ENCODE assay signal across 22 cellular contexts in the genomic region with DNA sequence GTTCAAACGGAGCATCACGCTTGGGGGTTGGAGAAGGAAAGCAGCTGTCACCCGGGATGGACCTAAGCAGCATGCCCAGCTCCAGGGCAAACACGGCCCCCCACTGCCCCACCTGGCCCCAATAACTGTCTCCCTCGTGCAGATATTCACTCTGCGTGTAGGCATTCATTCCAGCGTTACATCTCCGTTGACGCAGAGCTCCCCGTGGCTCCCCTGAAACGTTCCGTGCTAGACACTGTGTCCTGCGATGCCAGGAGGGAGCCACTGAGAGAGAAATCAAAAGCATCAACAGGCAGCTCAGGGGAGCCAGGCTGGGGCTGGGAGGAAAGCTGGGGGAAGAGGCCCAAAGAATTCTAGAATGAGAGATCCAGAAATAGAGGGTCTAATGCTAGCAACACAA. TPM values are rescaled to one million over a fixed set of nuclear protein-coding genes. Genes with fewer than 3 reads are reported as not detected.
DNase-seq lines count a peak whose midpoint lies in the region; ATAC-seq and TF ChIP-seq lines count a peak whose summit lies in the region.
"Had no signal": no experiment of that assay in that cellular context is flagged by ENCODE, and none has a peak within 500 bp of the region (broad histone marks: within the 10 kb centered on the region; RNA-seq: fewer than 3 reads in every experiment).

No MANE protein-coding gene starts in this region.

- no peak overlapping the region for H3K18ac ChIP-seq in mesenchymal stem cell (ENCODE audit: low read depth in 1 of 2, low read length in 2 of 2)

- H3K9me2 ChIP-seq in MM.1S (replicated peaks; ENCODE audit: insufficient read depth, low read length): no peaks in the 10 kb centered on the region

- H3K27me3 ChIP-seq in MM.1S (replicated peaks; ENCODE audit: insufficient read depth, low read length): no peaks in the 10 kb centered on the region
- peaks cover 0 to 4% of the 10 kb centered on the region in 2 experiments for H3K27me3 ChIP-seq in mesenchymal stem cell (ENCODE audit: control insufficient read depth in 1 of 2, insufficient read depth in 1 of 2, low read length in 2 of 2)
- no peaks in the 10 kb centered on the region for H3K27me3 ChIP-seq in heart right ventricle
- H3K27me3 ChIP-seq: BE2C had no signal

- H3K4me2 ChIP-seq in MM.1S (ENCODE audit: low read depth, low read length) (peak overlapping the region; percentile 52; the same call in 1 of the 2 replicates), mesenchymal stem cell (ENCODE audit: low read length, poor library complexity, severe bottlenecking) (no peak overlapping the region)
- H3K4me2 ChIP-seq: A549 had no signal

- H3K9ac ChIP-seq in MM.1S (ENCODE audit: low read length) (no peak overlapping the region), mesenchymal stem cell (ENCODE audit: low read length) (no peak overlapping the region)

- no peak overlapping the region for H3K27ac Mint-ChIP-seq in activated T-helper 17 cell treated with anti-CD3 and anti-CD28 coated beads, Interleukin-2, amount 50 U/mL, for 72 hours

- H3K27me3 Mint-ChIP-seq in activated T-helper 17 cell treated with anti-CD3 and anti-CD28 coated beads, Interleukin-2, amount 50 U/mL, for 72 hours: peaks cover 5% of the 10 kb centered on the region

- no peak overlapping the region for H3K4ac ChIP-seq in mesenchymal stem cell (ENCODE audit: low read depth in 1 of 2, low read length in 2 of 2)

- no peaks in the 10 kb centered on the region for H3K9me3 Mint-ChIP-seq in activated T-helper 17 cell treated with anti-CD3 and anti-CD28 coated beads, Interleukin-2, amount 50 U/mL, for 72 hours

- ATAC-seq in heart right ventricle: no peak
- no peak for ATAC-seq in activated T-helper 17 cell treated with anti-CD3 and anti-CD28 coated beads, Interleukin-2, amount 50 U/mL, for 72 hours (replicated peaks)
- ATAC-seq: A549, HCT116, Right ventricle myocardium inferior had no signal

- TF ChIP-seq CTCF in MM.1S (IDR thresholded peaks at IDR 0.05; ENCODE audit: low read length) (no peak), heart right ventricle (IDR thresholded peaks at IDR 0.05) (no peak)

- H3K14ac ChIP-seq in mesenchymal stem cell (ENCODE audit: low read length in 2 of 2): no peak overlapping the region

- intact Hi-C loops in heart right ventricle (cut with DNase I): no loop called here

- H3K36me3 ChIP-seq in MM.1S (replicated peaks; ENCODE audit: insufficient read depth, low read length): no peaks in the 10 kb centered on the region
- H3K36me3 ChIP-seq in mesenchymal stem cell (ENCODE audit: control insufficient read depth in 1 of 2, insufficient read depth in 2 of 2, low read depth in 1 of 2, low read length in 2 of 2): no peaks in the 10 kb centered on the region
- no peaks in the 10 kb centered on the region for H3K36me3 ChIP-seq in heart right ventricle
- H3K36me3 ChIP-seq: BE2C had no signal

- no peak overlapping the region for H4K8ac ChIP-seq in mesenchymal stem cell (ENCODE audit: low read length)

- H3K4me1 Mint-ChIP-seq in activated T-helper 17 cell treated with anti-CD3 and anti-CD28 coated beads, Interleukin-2, amount 50 U/mL, for 72 hours: no peaks in the 10 kb centered on the region

- no peak overlapping the region for H2BK5ac ChIP-seq in mesenchymal stem cell (ENCODE audit: low read depth, low read length, poor library complexity, severe bottlenecking)

- H3K4me3 ChIP-seq in MM.1S (ENCODE audit: low read length): no peak overlapping the region
- H3K4me3 ChIP-seq in mesenchymal stem cell (ENCODE audit: insufficient read depth in 1 of 2, low read depth in 1 of 2, low read length in 2 of 2): no peak overlapping the region
- H3K4me3 ChIP-seq in heart right ventricle: no peak overlapping the region
- H3K4me3 ChIP-seq: A549 had no signal

- H4K20me1 ChIP-seq in MM.1S (ENCODE audit: insufficient read depth, low read length): no peaks in the 10 kb centered on the region

- peak overlapping the region; percentile 1; the same call in 1 of the 2 replicates for H3K27ac ChIP-seq in MM.1S (ENCODE audit: low read length)
- no peak overlapping the region for H3K27ac ChIP-seq in mesenchymal stem cell (ENCODE audit: low read length, poor library complexity, severe bottlenecking)
- H3K27ac ChIP-seq in heart right ventricle: no peak overlapping the region
- H3K27ac ChIP-seq: A549, HL-60 had no signal

- peaks cover 32% of the 10 kb centered on the region for H3K4me1 ChIP-seq in MM.1S (ENCODE audit: low read length)
- no peaks in the 10 kb centered on the region for H3K4me1 ChIP-seq in mesenchymal stem cell (ENCODE audit: control insufficient read depth, insufficient read depth, low read depth, low read length)
- H3K4me1 ChIP-seq in heart right ventricle: no peaks in the 10 kb centered on the region
- H3K4me1 ChIP-seq: A549, BE2C had no signal

- no peaks in the 10 kb centered on the region for H3K36me3 Mint-ChIP-seq in activated T-helper 17 cell treated with anti-CD3 and anti-CD28 coated beads, Interleukin-2, amount 50 U/mL, for 72 hours (ENCODE audit: low read depth)

- DNase-seq in MM.1S (no peak), cerebellum (ENCODE audit: low spot score) (peak; percentile 34), mesenchymal stem cell (no peak), NCI-H82 treated with DMSO at 0.1 percent for 48 hours (lab: John Stamatoyannopoulos, UW; ENCODE audit: unreplicated experiment) (no peak), heart right ventricle (no peak), NCI-H1105 (lab: John Stamatoyannopoulos, UW) (no peak)
- DNase-seq: BE2C, DMS53, GOT3, KBM-7, NCI-H1092, NCI-H1436 treated with DMSO at 0.1 percent for 48 hours, NCI-H1930, NCI-H2227 treated with DMSO at 0.1 percent for 48 hours, NCI-H524 treated with DMSO at 0.1 percent for 48 hours, NCI-H82 had no signal

- no peak overlapping the region for H3K23ac ChIP-seq in mesenchymal stem cell (ENCODE audit: low read length in 2 of 2)

- H2BK12ac ChIP-seq in mesenchymal stem cell (ENCODE audit: low read length in 2 of 2): no peak overlapping the region

- H3K79me1 ChIP-seq in mesenchymal stem cell (replicated peaks; ENCODE audit: low read length, poor library complexity, severe bottlenecking): no peaks in the 10 kb centered on the region

- H3K9me3 ChIP-seq in MM.1S (replicated peaks; ENCODE audit: insufficient read depth, low read length) (no peaks in the 10 kb centered on the region), mesenchymal stem cell (ENCODE audit: control insufficient read depth, low read length) (peaks cover 9% of the 10 kb centered on the region), heart right ventricle (peaks cover 0 to 5% (median 0%) of the 10 kb centered on the region in 11 donors)
- H3K9me3 ChIP-seq: A549, BE2C had no signal

- H2BK15ac ChIP-seq in mesenchymal stem cell (ENCODE audit: low read depth, poor library complexity, severe bottlenecking): no peak overlapping the region

- H3K79me2 ChIP-seq in MM.1S (ENCODE audit: low read length): no peaks in the 10 kb centered on the region

- no peak overlapping the region for H2AK5ac ChIP-seq in mesenchymal stem cell (ENCODE audit: low read length, severe bottlenecking)

- H3K4me3 Mint-ChIP-seq in activated T-helper 17 cell treated with anti-CD3 and anti-CD28 coated beads, Interleukin-2, amount 50 U/mL, for 72 hours: no peak overlapping the region

- peak overlapping the region; percentile 9 for H4K91ac ChIP-seq in mesenchymal stem cell (ENCODE audit: low read length)

- 75% methylated on average over 13 of the region's 13 CpGs for WGBS in mesenchymal stem cell
- 58 to 63% methylated on average over 13 of the region's 13 CpGs for WGBS in heart right ventricle, 2 donors

- H2BK120ac ChIP-seq in mesenchymal stem cell (ENCODE audit: low read depth, low read length): no peak overlapping the region

- H2AFZ ChIP-seq in MM.1S (ENCODE audit: low read length) (no peak overlapping the region), mesenchymal stem cell (ENCODE audit: low read depth, low read length) (no peak overlapping the region)

- H3F3A ChIP-seq in MM.1S (ENCODE audit: insufficient read depth, low read length): no peaks in the 10 kb centered on the region

RNA-seq across cellular contexts. Expression of gene NTRK3, which starts 41.3 kb away (rescaled TPM):
- total RNA-seq in cerebellum: 91.4 TPM
- 0.30 TPM for polyA plus RNA-seq in mesenchymal stem cell (2013, experiment 1 of 2)
- 0.63 TPM for polyA plus RNA-seq in mesenchymal stem cell (2013, experiment 2 of 2)
- total RNA-seq in heart right ventricle: 1 to 10 TPM in 9 of 10 donors, under 1 TPM in 1; 0.45 to 4.6 (median 2.3) TPM
- polyA plus RNA-seq in heart right ventricle: 1 to 10 TPM; 1.2 to 5.6 TPM
- total RNA-seq in activated T-helper 17 cell treated with anti-CD3 and anti-CD28 coated beads, Interleukin-2, amount 50 U/mL, for 72 hours: under 1 TPM in 1 of 2 donors, not detected in 1; 0.53 TPM
- total RNA-seq: SK-MEL-5 had no signal

Comparison
In these comparisons a context has a peak if more than half of its experiments do, and no peak if none do; other contexts are left out.
1. RNA of gene NTRK3, which starts 41.3 kb away (total RNA-seq): 91.4 TPM in cerebellum (single experiment); 0.45 to 4.6 TPM in heart right ventricle and 0.53 TPM in activated T-helper 17 cell treated with anti-CD3 and anti-CD28 coated beads, Interleukin-2, amount 50 U/mL, for 72 hours; every median in the first group is over 10 times any median in the second.